Comparison of ENCODE assay signal across 1 cellular context in genomic region chr21:31195334-31196015, GRCh38.
TF ChIP-seq lines count a peak whose summit lies in the region.

No MANE protein-coding gene starts in this region.

TF ChIP-seq in WTC11, 78 proteins besides CTCF, POLR2A, EP300 and RAD21 (continued from another document):
- TF ChIP-seq ERG (CRISPR knock-in tag; IDR thresholded peaks at IDR 0.05) (no peak), ZNF138 (CRISPR knock-in tag; conservative IDR thresholded peaks at IDR 0.05) (no peak)
- TF ChIP-seq, protein P1, sequence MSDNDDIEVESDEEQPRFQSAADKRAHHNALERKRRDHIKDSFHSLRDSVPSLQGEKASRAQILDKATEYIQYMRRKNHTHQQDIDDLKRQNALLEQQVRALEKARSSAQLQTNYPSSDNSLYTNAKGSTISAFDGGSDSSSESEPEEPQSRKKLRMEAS (CRISPR knock-in tag; IDR thresholded peaks at IDR 0.05) = no peak
